Comparison of ENCODE assay signal across 13 cellular contexts in the genomic region with DNA sequence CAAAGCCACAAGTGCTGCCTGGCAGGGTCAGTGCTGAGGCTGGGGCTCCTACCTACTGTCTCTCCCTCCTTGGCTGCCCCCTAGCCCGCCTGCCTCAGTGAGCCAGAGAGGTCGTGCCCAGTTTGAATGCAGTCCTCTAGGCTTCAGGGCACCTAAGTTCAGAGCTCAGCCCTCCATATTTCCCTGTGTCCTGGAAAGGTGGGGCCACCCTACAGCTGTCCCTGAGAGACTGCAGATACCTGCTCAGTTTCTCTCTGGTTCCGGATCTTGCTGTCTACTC.
A peak's percentile ranks its signal among the peaks of the same experiment; 100 is the strongest.
DNase-seq lines count a peak whose midpoint lies in the region; ATAC-seq and TF ChIP-seq lines count a peak whose summit lies in the region.
"Had no signal": no experiment of that assay in that cellular context is flagged by ENCODE, and none has a peak within 500 bp of the region (broad histone marks: within the 10 kb centered on the region; RNA-seq: fewer than 3 reads in every experiment).

No MANE protein-coding gene starts in this region.

- ATAC-seq in WTC11: no peak
- ATAC-seq in activated T-cell treated with anti-CD3 and anti-CD28 coated beads, Interleukin-2, amount 50 U/mL, for 72 hours (replicated peaks in 1 of 2): no peak

- H3K9me3 Mint-ChIP-seq in WTC11: no peaks in the 10 kb centered on the region
- H3K9me3 Mint-ChIP-seq in glutamatergic neuron (ENCODE audit: unreplicated experiment): peaks cover 13% of the 10 kb centered on the region
- H3K9me3 Mint-ChIP-seq in activated T-cell treated with anti-CD3 and anti-CD28 coated beads, Interleukin-2, amount 50 U/mL, for 72 hours: no peaks in the 10 kb centered on the region
- H3K9me3 Mint-ChIP-seq: CD4-positive, alpha-beta T cell had no signal

- no peaks in the 10 kb centered on the region for H3K9me3 ChIP-seq in osteoblast (ENCODE audit: low read depth, low read length)
- H3K9me3 ChIP-seq: BE2C, Caco-2 had no signal

- no peaks in the 10 kb centered on the region for H3K79me2 ChIP-seq in osteoblast (ENCODE audit: insufficient read depth, low read length)

- H3K27ac Mint-ChIP-seq in WTC11 (peak overlapping the region; percentile 78; the same call in 1 of the 2 replicates), glutamatergic neuron (ENCODE audit: unreplicated experiment) (peak overlapping the region; percentile 48)
- H3K27ac Mint-ChIP-seq in activated T-cell treated with anti-CD3 and anti-CD28 coated beads, Interleukin-2, amount 50 U/mL, for 72 hours: no peak overlapping the region
- H3K27ac Mint-ChIP-seq: CD4-positive, alpha-beta T cell had no signal

- no peak overlapping the region for H3K27ac ChIP-seq in osteoblast (ENCODE audit: low read depth, low read length)
- H3K27ac ChIP-seq: C4-2B, GM23248 had no signal

- DNase-seq in WTC11 (ENCODE audit: low spot score): no peak
- no peak for DNase-seq in glutamatergic neuron
- DNase-seq in osteoblast (ENCODE audit: insufficient read length, low spot score, missing footprints): peak; percentile 52
- DNase-seq in NCI-H1048 (lab: John Stamatoyannopoulos, UW): no peak
- DNase-seq in NK-92 treated with Interleukin-12 subunit alpha and Interleukin-12 subunit beta, amount 100 ng/mL, for 24 hours (lab: John Stamatoyannopoulos, UW): no peak
- DNase-seq in activated T-cell treated with anti-CD3 and anti-CD28 coated beads, Interleukin-2, amount 50 U/mL, for 72 hours: no peak
- DNase-seq: ACHN; Caco-2; CD4-positive, alpha-beta T cell; GM23248; HCEC 1CT had no signal

- CTCF ChIA-PET in WTC11 (lab: Charles Lee): no interaction called here

- POLR2A ChIA-PET in WTC11 (lab: Charles Lee): no interaction called here

- H4K20me1 ChIP-seq in osteoblast (ENCODE audit: insufficient read depth, low read length): no peaks in the 10 kb centered on the region

- no peak for TF ChIP-seq CTCF in WTC11 (IDR thresholded peaks at IDR 0.05)
- no peak for TF ChIP-seq CTCF in glutamatergic neuron (IDR thresholded peaks at IDR 0.05; ENCODE audit: partially characterized antibody, unreplicated experiment)
- TF ChIP-seq CTCF in osteoblast (IDR thresholded peaks at IDR 0.05; ENCODE audit: extremely low read depth, low read depth, low read length): no peak

- peaks cover 2% of the 10 kb centered on the region for H3K4me1 ChIP-seq in osteoblast (ENCODE audit: insufficient read depth, low read length)
- H3K4me1 ChIP-seq: BE2C, Caco-2 had no signal

- H3K36me3 ChIP-seq in osteoblast (ENCODE audit: insufficient read depth, low read length): no peaks in the 10 kb centered on the region
- H3K36me3 ChIP-seq: BE2C had no signal

- H3K4me1 Mint-ChIP-seq in WTC11 (peaks cover 11% of the 10 kb centered on the region), glutamatergic neuron (ENCODE audit: low read depth, unreplicated experiment) (peaks cover 14% of the 10 kb centered on the region)
- H3K4me1 Mint-ChIP-seq in activated T-cell treated with anti-CD3 and anti-CD28 coated beads, Interleukin-2, amount 50 U/mL, for 72 hours (ENCODE audit: low read depth): no peaks in the 10 kb centered on the region

- no peak overlapping the region for H3K4me3 ChIP-seq in osteoblast (ENCODE audit: insufficient read depth, low read length)
- H3K4me3 ChIP-seq: GM23248 had no signal

- no peaks in the 10 kb centered on the region for H3K27me3 ChIP-seq in osteoblast (ENCODE audit: insufficient read depth, low read length)
- H3K27me3 ChIP-seq: BE2C had no signal

- no peak overlapping the region for H3K4me2 ChIP-seq in osteoblast (ENCODE audit: insufficient read depth, low read length)

- H2AFZ ChIP-seq in osteoblast (ENCODE audit: low read length): no peak overlapping the region
- H2AFZ ChIP-seq: GM23248 had no signal

- H3K27me3 Mint-ChIP-seq in WTC11 (ENCODE audit: low read depth): no peaks in the 10 kb centered on the region; the same call in 1 of the 2 replicates
- H3K27me3 Mint-ChIP-seq in glutamatergic neuron (ENCODE audit: unreplicated experiment): peaks cover 4% of the 10 kb centered on the region
- no peaks in the 10 kb centered on the region for H3K27me3 Mint-ChIP-seq in activated T-cell treated with anti-CD3 and anti-CD28 coated beads, Interleukin-2, amount 50 U/mL, for 72 hours (ENCODE audit: low read depth)
- H3K27me3 Mint-ChIP-seq: CD4-positive, alpha-beta T cell had no signal

- H3K36me3 Mint-ChIP-seq in WTC11 (no peaks in the 10 kb centered on the region), glutamatergic neuron (ENCODE audit: unreplicated experiment) (peaks cover 8% of the 10 kb centered on the region)
- no peaks in the 10 kb centered on the region for H3K36me3 Mint-ChIP-seq in activated T-cell treated with anti-CD3 and anti-CD28 coated beads, Interleukin-2, amount 50 U/mL, for 72 hours (ENCODE audit: insufficient read depth in 2 of 2)

- no peak overlapping the region for H3K4me3 Mint-ChIP-seq in WTC11
- H3K4me3 Mint-ChIP-seq in glutamatergic neuron (ENCODE audit: unreplicated experiment): no peak overlapping the region
- no peak overlapping the region for H3K4me3 Mint-ChIP-seq in activated T-cell treated with anti-CD3 and anti-CD28 coated beads, Interleukin-2, amount 50 U/mL, for 72 hours
- H3K4me3 Mint-ChIP-seq: CD4-positive, alpha-beta T cell had no signal

TF ChIP-seq in WTC11, 78 proteins besides CTCF, POLR2A, EP300 and RAD21:
- no peak for TF ChIP-seq FOXK1 (CRISPR knock-in tag; IDR thresholded peaks at IDR 0.05)
- TF ChIP-seq CREB1 (CRISPR knock-in tag; IDR thresholded peaks at IDR 0.05): no peak
- TF ChIP-seq SMAD3 (CRISPR knock-in tag; IDR thresholded peaks at IDR 0.05; ENCODE audit: borderline replicate concordance): no peak
- TF ChIP-seq, protein P1, sequence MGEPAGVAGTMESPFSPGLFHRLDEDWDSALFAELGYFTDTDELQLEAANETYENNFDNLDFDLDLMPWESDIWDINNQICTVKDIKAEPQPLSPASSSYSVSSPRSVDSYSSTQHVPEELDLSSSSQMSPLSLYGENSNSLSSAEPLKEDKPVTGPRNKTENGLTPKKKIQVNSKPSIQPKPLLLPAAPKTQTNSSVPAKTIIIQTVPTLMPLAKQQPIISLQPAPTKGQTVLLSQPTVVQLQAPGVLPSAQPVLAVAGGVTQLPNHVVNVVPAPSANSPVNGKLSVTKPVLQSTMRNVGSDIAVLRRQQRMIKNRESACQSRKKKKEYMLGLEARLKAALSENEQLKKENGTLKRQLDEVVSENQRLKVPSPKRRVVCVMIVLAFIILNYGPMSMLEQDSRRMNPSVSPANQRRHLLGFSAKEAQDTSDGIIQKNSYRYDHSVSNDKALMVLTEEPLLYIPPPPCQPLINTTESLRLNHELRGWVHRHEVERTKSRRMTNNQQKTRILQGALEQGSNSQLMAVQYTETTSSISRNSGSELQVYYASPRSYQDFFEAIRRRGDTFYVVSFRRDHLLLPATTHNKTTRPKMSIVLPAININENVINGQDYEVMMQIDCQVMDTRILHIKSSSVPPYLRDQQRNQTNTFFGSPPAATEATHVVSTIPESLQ (CRISPR knock-in tag; IDR thresholded peaks at IDR 0.05): no peak
- TF ChIP-seq ZNF671 (CRISPR knock-in tag; IDR thresholded peaks at IDR 0.05): no peak
- TF ChIP-seq FOXP1 (CRISPR knock-in tag; IDR thresholded peaks at IDR 0.05; ENCODE audit: borderline replicate concordance): no peak
- TF ChIP-seq, protein P2, sequence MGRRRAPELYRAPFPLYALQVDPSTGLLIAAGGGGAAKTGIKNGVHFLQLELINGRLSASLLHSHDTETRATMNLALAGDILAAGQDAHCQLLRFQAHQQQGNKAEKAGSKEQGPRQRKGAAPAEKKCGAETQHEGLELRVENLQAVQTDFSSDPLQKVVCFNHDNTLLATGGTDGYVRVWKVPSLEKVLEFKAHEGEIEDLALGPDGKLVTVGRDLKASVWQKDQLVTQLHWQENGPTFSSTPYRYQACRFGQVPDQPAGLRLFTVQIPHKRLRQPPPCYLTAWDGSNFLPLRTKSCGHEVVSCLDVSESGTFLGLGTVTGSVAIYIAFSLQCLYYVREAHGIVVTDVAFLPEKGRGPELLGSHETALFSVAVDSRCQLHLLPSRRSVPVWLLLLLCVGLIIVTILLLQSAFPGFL (CRISPR knock-in tag; IDR thresholded peaks at IDR 0.05; ENCODE audit: borderline replicate concordance): no peak
- TF ChIP-seq CBFB (CRISPR knock-in tag; IDR thresholded peaks at IDR 0.05; ENCODE audit: low read depth): no peak
- TF ChIP-seq GTF2I (CRISPR knock-in tag; conservative IDR thresholded peaks at IDR 0.05): no peak
- TF ChIP-seq MXD4 (CRISPR knock-in tag; IDR thresholded peaks at IDR 0.05; ENCODE audit: borderline replicate concordance): no peak
- TF ChIP-seq ZBTB43 (CRISPR knock-in tag; IDR thresholded peaks at IDR 0.05): no peak
TF ChIP-seq in WTC11: peak in this region for 0.
